ENCODE assay signal across 10 cellular contexts in the genomic region with DNA sequence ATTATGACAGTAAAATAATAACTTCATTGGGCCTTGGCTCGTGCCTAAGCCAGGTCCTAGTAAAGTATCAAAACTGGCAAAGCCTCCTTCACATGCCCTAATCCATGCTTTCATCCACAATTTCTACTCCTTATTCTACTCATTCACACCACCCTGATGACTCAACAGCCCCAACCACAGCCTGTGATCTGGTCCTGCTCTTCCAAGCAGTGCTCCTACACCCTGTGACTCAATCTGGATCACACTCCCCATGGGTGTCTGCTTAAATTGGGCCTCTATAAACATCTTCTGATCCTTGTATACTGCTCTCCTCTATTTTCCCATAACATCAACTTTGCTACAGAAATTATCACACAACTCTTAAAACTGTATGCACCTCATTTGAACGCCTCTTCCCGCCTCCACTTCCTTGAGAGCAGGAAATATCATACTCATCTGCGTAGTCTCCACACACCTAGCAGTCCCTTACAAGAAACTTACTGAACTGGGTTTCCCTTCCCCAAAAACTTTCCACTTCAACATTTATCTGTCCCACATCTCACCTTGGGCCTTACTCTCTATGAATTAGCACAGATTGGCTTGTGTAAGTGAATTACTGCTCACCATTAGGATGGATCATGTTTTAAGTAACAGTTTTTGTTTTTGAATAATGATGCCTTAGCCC. TPM values are rescaled to one million over a fixed set of nuclear protein-coding genes. Genes with fewer than 3 reads are reported as not detected.
DNase-seq lines count a peak whose midpoint lies in the region; ATAC-seq and TF ChIP-seq lines count a peak whose summit lies in the region.
"Had no signal": no experiment of that assay in that cellular context is flagged by ENCODE, and none has a peak within 500 bp of the region (broad histone marks: within the 10 kb centered on the region; RNA-seq: fewer than 3 reads in every experiment).

No MANE protein-coding gene starts in this region.

- ATAC-seq in GM18868 (IDR thresholded peaks at IDR 0.05; ENCODE audit: unreplicated experiment) (peak; percentile 63), HG02884 (IDR thresholded peaks at IDR 0.05; ENCODE audit: unreplicated experiment) (peak; percentile 77), sciatic nerve (no peak)

- H4K20me1 ChIP-seq in osteoblast (ENCODE audit: insufficient read depth, low read length), result peaks cover 4% of the 10 kb centered on the region

- no peak for DNase-seq in activated naive CD4-positive, alpha-beta T cell treated with anti-CD3 and anti-CD28 coated beads, Interleukin-2, amount 10 ng/mL, durations not matched to agents 7 days and 5 days
- DNase-seq in osteoblast (ENCODE audit: insufficient read length, low spot score, missing footprints), result peak; percentile 84
- no peak for DNase-seq in DMS 273 treated with DMSO at 0.1 percent for 48 hours (lab: John Stamatoyannopoulos, UW)
- DNase-seq in activated CD4-positive, CD25-positive, alpha-beta regulatory T cell (lab: John Stamatoyannopoulos, UW), result no peak
- DNase-seq in DMS114 treated with DMSO at 0.1 percent for 48 hours (lab: John Stamatoyannopoulos, UW; ENCODE audit: unreplicated experiment), result no peak
- no peak for DNase-seq in sciatic nerve (ENCODE audit: low spot score)

- H3K4me1 Mint-ChIP-seq in activated naive CD4-positive, alpha-beta T cell treated with anti-CD3 and anti-CD28 coated beads, Interleukin-2, amount 10 ng/mL, durations not matched to agents 7 days and 5 days, result peaks cover 11% of the 10 kb centered on the region

- H3K4me2 ChIP-seq in osteoblast (ENCODE audit: insufficient read depth, low read length), result peak overlapping the region; percentile 3

- H3K27me3 Mint-ChIP-seq in activated naive CD4-positive, alpha-beta T cell treated with anti-CD3 and anti-CD28 coated beads, Interleukin-2, amount 10 ng/mL, durations not matched to agents 7 days and 5 days, result no peaks in the 10 kb centered on the region

- H3K79me2 ChIP-seq in osteoblast (ENCODE audit: insufficient read depth, low read length), result peaks cover 8% of the 10 kb centered on the region

- peaks cover 8% of the 10 kb centered on the region for H3K4me1 ChIP-seq in osteoblast (ENCODE audit: insufficient read depth, low read length)

- no peak for TF ChIP-seq CTCF in osteoblast (IDR thresholded peaks at IDR 0.05; ENCODE audit: extremely low read depth, low read depth, low read length)

- H3K4me3 Mint-ChIP-seq in activated naive CD4-positive, alpha-beta T cell treated with anti-CD3 and anti-CD28 coated beads, Interleukin-2, amount 10 ng/mL, durations not matched to agents 7 days and 5 days, result no peak overlapping the region

- intact Hi-C loops in sciatic nerve (cut with DNase I), result no loop called here

- H3K9me3 ChIP-seq in osteoblast (ENCODE audit: low read depth, low read length), result no peaks in the 10 kb centered on the region

- peaks cover 73% of the 10 kb centered on the region for H3K36me3 ChIP-seq in osteoblast (ENCODE audit: insufficient read depth, low read length)

- CTCF ChIA-PET in activated naive CD4-positive, alpha-beta T cell treated with anti-CD3 and anti-CD28 coated beads, Interleukin-2, amount 10 ng/mL, durations not matched to agents 7 days and 5 days (lab: Charles Lee), result no interaction called here

- H3K4me3 ChIP-seq in osteoblast (ENCODE audit: insufficient read depth, low read length), result no peak overlapping the region

- H2AFZ ChIP-seq in osteoblast (ENCODE audit: low read length), result no peak overlapping the region

- H3K27ac Mint-ChIP-seq in activated naive CD4-positive, alpha-beta T cell treated with anti-CD3 and anti-CD28 coated beads, Interleukin-2, amount 10 ng/mL, durations not matched to agents 7 days and 5 days, result peak overlapping the region; percentile 42

- peak overlapping the region; percentile 43 for H3K27ac ChIP-seq in osteoblast (ENCODE audit: low read depth, low read length)

- peaks cover 45% of the 10 kb centered on the region for H3K36me3 Mint-ChIP-seq in activated naive CD4-positive, alpha-beta T cell treated with anti-CD3 and anti-CD28 coated beads, Interleukin-2, amount 10 ng/mL, durations not matched to agents 7 days and 5 days

- H3K27me3 ChIP-seq in osteoblast (ENCODE audit: insufficient read depth, low read length), result no peaks in the 10 kb centered on the region

- H3K9me3 Mint-ChIP-seq in activated naive CD4-positive, alpha-beta T cell treated with anti-CD3 and anti-CD28 coated beads, Interleukin-2, amount 10 ng/mL, durations not matched to agents 7 days and 5 days, result no peaks in the 10 kb centered on the region

RNA-seq across cellular contexts. Expression of a gene that starts 15.9 kb away (rescaled TPM):
- total RNA-seq in osteoblast (43.0 and 46.3 TPM in 2 replicates), sciatic nerve (44.1 TPM)

RNA-seq across cellular contexts. Expression of a gene that starts 25.6 kb away (rescaled TPM):
- total RNA-seq in osteoblast (under 0.01 and 0.36 TPM in 2 replicates), sciatic nerve (0.36 TPM)
- total RNA-seq: chondrocyte, liver had no signal
